Comparison of ENCODE assay signal across 7 cellular contexts in the genomic region with DNA sequence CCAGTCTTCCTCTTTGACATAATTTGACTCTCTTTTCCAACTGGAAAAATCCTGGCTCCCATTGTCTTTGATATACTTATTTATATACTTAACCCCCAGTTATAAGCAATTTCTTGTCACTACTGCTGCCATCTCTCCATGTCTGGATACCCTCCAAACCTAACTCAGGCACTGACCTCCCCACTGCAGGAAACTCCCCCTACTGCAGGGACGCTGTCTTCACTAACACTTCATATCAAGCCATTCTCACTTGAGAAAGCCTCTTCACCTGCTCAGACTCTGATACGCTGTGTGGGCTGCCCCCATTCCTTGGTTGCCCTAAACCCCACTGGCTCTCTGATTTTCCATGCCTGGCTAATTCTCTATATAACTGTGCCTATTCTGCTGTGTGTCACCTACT.
"Had no signal": no experiment of that assay in that cellular context is flagged by ENCODE, and none has a peak within 500 bp of the region (broad histone marks: within the 10 kb centered on the region; RNA-seq: fewer than 3 reads in every experiment).

No MANE protein-coding gene starts in this region.

- ATAC-seq: HepG2 had no signal

- H3K9me3 Mint-ChIP-seq: H9 had no signal

- H3K4me3 ChIP-seq: GM23248 had no signal

- H3K4me3 Mint-ChIP-seq: H9, IgD-negative memory B cell had no signal

- H3K27me3 Mint-ChIP-seq: IgD-negative memory B cell had no signal

- H3K27ac ChIP-seq: GM23248, HL-60 had no signal

- H3K27ac Mint-ChIP-seq: H9, IgD-negative memory B cell had no signal

- H3K9ac ChIP-seq: GM23248 had no signal

- DNase-seq: GM23248, GOT3, H9, HCEC 1CT had no signal

- H2AFZ ChIP-seq: GM23248 had no signal

- H3K4me1 Mint-ChIP-seq: H9, IgD-negative memory B cell had no signal

- H3K36me3 Mint-ChIP-seq: IgD-negative memory B cell had no signal
